In the genomic region with DNA sequence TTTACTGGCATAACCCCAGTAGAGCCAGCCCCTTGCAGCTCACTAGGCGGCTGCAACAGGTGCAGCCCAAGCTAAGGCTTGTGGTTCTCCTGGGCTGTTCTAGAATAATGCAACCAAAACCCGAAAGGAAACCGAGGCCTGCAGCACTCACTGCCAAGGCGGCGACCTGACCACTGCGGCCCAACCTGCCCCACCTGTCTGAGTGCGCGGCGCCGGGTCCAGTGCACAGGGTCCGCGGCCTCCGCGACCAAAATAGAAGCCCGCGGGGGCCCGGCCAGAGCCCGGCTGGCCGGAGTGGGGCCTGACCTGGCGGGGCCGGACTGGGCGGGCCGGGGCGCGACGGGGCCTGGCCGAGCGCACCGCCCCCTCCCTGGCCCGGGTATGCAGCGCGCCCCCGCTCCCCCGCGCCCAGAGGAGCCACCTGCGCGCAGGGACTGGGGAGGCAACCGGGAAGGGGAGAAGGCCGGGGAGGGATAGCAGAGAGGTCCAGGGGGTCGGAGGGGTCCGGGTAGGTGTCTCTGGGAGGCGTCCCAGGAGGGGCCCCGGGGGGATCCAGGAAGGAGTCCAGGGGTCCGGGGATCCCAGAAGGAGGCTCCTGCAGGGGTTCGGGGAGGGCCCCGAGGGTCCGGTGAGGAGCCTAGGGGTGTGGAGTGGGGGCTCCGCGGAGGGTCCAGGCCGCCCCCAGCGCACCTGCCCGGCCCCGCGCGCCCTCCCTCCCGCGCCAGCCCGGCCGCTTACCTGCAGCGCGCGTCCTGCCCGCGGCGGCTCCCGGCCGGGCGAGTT, we compare ENCODE assay signal across 9 cellular contexts. TPM values are rescaled to one million over a fixed set of nuclear protein-coding genes. Genes with fewer than 3 reads are reported as not detected.
DNase-seq lines count a peak whose midpoint lies in the region; ATAC-seq, FAIRE-seq and TF ChIP-seq lines count a peak whose summit lies in the region.
"Had no signal": no experiment of that assay in that cellular context is flagged by ENCODE, and none has a peak within 500 bp of the region (broad histone marks: within the 10 kb centered on the region; RNA-seq: fewer than 3 reads in every experiment).

No MANE protein-coding gene starts in this region.

- TF ChIP-seq POLR2A in thyroid gland (IDR thresholded peaks at IDR 0.05) (peak in 1 of 2 donors; percentile 21), erythroblast (IDR thresholded peaks at IDR 0.05; ENCODE audit: low read length) (no peak)

- peak overlapping the region; percentile 85 for H3K4me2 ChIP-seq in Loucy (ENCODE audit: low read depth, low read length, poor library complexity, severe bottlenecking)

- H3K4me3 ChIP-seq in AG10803 (ENCODE audit: low read length) (peak overlapping the region; percentile 24), Loucy (ENCODE audit: low read length, poor library complexity, severe bottlenecking) (peak overlapping the region; percentile 93), bronchial epithelial cell (ENCODE audit: low read depth, low read length) (peak overlapping the region; percentile 48), thyroid gland (replicated peaks in 1 of 3) (peak overlapping the region; percentile 53 to 77 (median 73))

- no peak overlapping the region for H2AFZ ChIP-seq in Loucy (ENCODE audit: low read length)

- TF ChIP-seq CTCF in AG10803 (conservative IDR thresholded peaks at IDR 0.05; ENCODE audit: low read length) (no peak), Loucy (conservative IDR thresholded peaks at IDR 0.05; ENCODE audit: low read length) (no peak), bronchial epithelial cell (IDR thresholded peaks at IDR 0.05; ENCODE audit: insufficient read depth, low read length, severe bottlenecking) (no peak), thyroid gland (IDR thresholded peaks at IDR 0.05) (no peak)

- H3K4me1 ChIP-seq in Loucy (ENCODE audit: insufficient read depth, low read length, poor library complexity, severe bottlenecking): peaks cover 72% of the 10 kb centered on the region
- peaks cover 14 to 29% of the 10 kb centered on the region in 2 donors for H3K4me1 ChIP-seq in thyroid gland

- H4K20me1 ChIP-seq in Loucy (ENCODE audit: insufficient read depth, low read length, poor library complexity, severe bottlenecking): peaks cover 48% of the 10 kb centered on the region

- DNase-seq in AG10803 (ENCODE audit: low read depth) (no peak), GM19238 (ENCODE audit: insufficient read length, low spot score) (peak; percentile 56), bronchial epithelial cell (ENCODE audit: low read depth) (no peak), left lobe of liver (ENCODE audit: low spot score) (no peak), thyroid gland (peak; percentile 47 to 56), erythroblast (lab: John Stamatoyannopoulos, UW) (no peak), occipital lobe (lab: John Stamatoyannopoulos, UW) (no peak)

- peak overlapping the region; percentile 89 for H3K9ac ChIP-seq in Loucy (ENCODE audit: low read depth, low read length, poor library complexity, severe bottlenecking)

- FAIRE-seq in bronchial epithelial cell (lab: Jason Lieb, UNC): no peak
- FAIRE-seq: islet of Langerhans had no signal

- no peaks in the 10 kb centered on the region for H3K27me3 ChIP-seq in Loucy (ENCODE audit: insufficient read depth, low read length, poor library complexity, severe bottlenecking)
- peaks cover 6% of the 10 kb centered on the region for H3K27me3 ChIP-seq in bronchial epithelial cell (ENCODE audit: control insufficient read depth, insufficient read depth, low read length)
- H3K27me3 ChIP-seq in thyroid gland: no peaks in the 10 kb centered on the region

- intact Hi-C loops in thyroid gland (cut with DNase I): no loop called here

- H3K27ac ChIP-seq in thyroid gland: peak overlapping the region in 2 of 3 donors; percentile 17 to 56

- no peaks in the 10 kb centered on the region for H3K9me2 ChIP-seq in Loucy (replicated peaks; ENCODE audit: low read depth, low read length)

- no peaks in the 10 kb centered on the region for H3K9me3 ChIP-seq in Loucy (ENCODE audit: insufficient read depth, low read depth, low read length)
- H3K9me3 ChIP-seq in thyroid gland: no peaks in the 10 kb centered on the region

- H3F3A ChIP-seq in Loucy (ENCODE audit: low read depth): no peaks in the 10 kb centered on the region

- peaks cover 71% of the 10 kb centered on the region for H3K79me2 ChIP-seq in Loucy (ENCODE audit: insufficient read depth, low read length)

- H3K36me3 ChIP-seq in Loucy (ENCODE audit: insufficient read depth, low read length) (no peaks in the 10 kb centered on the region; the same call in 1 of the 2 replicates), bronchial epithelial cell (ENCODE audit: control insufficient read depth, insufficient read depth, low read length) (no peaks in the 10 kb centered on the region), thyroid gland (no peaks in the 10 kb centered on the region)

- WGBS in thyroid gland, 2 donors: 2 to 3% methylated on average over 18 to 28 of the region's 68 CpGs

- peak; percentile 65 for ATAC-seq in left lobe of liver

RNA-seq across cellular contexts. Expression of gene SEMA4D, which starts 0.5 kb away (rescaled TPM):
- total RNA-seq in bronchial epithelial cell: 1.8 and 6.1 TPM in 2 replicates
- 3.9 TPM for total RNA-seq in left lobe of liver
- 10 to 100 TPM; 19.9 to 29.6 (median 28.9) TPM for total RNA-seq in thyroid gland
- 12.0 TPM for total RNA-seq in occipital lobe

Comparison
In these comparisons a context has a peak if more than half of its experiments do, and no peak if none do; other contexts are left out.
1. DNase-seq: peak in GM19238 (single experiment) and thyroid gland (2 of 2); none in AG10803 (single experiment), bronchial epithelial cell (single experiment), left lobe of liver (single experiment), erythroblast (0 of 2) and occipital lobe (single experiment).
2. H3K4me3 ChIP-seq: peak in every context shown above with its lines; median percentile 93 in Loucy; 73 in thyroid gland; 48 in bronchial epithelial cell; 24 in AG10803.